1 cellular context compared by ENCODE assay signal in genomic region chr19:2335848-2336247, GRCh38.
TF ChIP-seq lines count a peak whose summit lies in the region.

No MANE protein-coding gene starts in this region.

TF ChIP-seq in HepG2, 621 proteins besides CTCF, POLR2A, EP300 and RAD21:
- TF ChIP-seq HDAC1 (CRISPR knock-in tag; IDR thresholded peaks at IDR 0.05) = no peak
- TF ChIP-seq, protein P1, sequence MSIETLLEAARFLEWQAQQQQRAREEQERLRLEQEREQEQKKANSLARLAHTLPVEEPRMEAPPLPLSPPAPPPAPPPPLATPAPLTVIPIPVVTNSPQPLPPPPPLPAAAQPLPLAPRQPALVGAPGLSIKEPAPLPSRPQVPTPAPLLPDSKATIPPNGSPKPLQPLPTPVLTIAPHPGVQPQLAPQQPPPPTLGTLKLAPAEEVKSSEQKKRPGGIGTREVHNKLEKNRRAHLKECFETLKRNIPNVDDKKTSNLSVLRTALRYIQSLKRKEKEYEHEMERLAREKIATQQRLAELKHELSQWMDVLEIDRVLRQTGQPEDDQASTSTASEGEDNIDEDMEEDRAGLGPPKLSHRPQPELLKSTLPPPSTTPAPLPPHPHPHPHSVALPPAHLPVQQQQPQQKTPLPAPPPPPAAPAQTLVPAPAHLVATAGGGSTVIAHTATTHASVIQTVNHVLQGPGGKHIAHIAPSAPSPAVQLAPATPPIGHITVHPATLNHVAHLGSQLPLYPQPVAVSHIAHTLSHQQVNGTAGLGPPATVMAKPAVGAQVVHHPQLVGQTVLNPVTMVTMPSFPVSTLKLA (IDR thresholded peaks at IDR 0.05) = peak; percentile 98
- peak; percentile 10 for TF ChIP-seq TEAD3 (CRISPR knock-in tag; optimal IDR thresholded peaks at IDR 0.05; ENCODE audit: borderline replicate concordance)
- TF ChIP-seq SNAPC2 (CRISPR knock-in tag; IDR thresholded peaks at IDR 0.05) = no peak
